8 cellular contexts compared by ENCODE assay signal in the genomic region with DNA sequence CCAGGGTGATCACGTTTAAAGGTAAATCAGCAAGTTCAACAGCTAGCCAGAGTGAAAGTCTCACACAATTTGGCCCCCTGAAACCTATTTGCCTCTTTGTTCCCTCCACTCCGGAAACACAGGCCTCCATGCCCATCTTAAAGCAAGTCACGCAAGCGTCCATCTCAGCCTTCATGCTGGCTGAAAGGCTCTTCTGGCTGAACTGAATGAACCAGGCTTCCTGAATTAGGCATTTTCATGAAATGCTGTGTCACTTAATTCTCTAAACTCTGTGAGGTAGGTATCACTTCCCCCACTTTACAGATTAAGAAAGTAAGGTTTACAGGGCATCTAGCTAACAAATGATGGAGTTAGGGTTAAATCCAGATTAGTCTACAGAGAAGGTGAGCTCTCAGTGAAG. TPM values are rescaled to one million over a fixed set of nuclear protein-coding genes. Genes with fewer than 3 reads are reported as not detected.
A peak's percentile ranks its signal among the peaks of the same experiment; 100 is the strongest.
DNase-seq lines count a peak whose midpoint lies in the region; ATAC-seq and TF ChIP-seq lines count a peak whose summit lies in the region.
"Had no signal": no experiment of that assay in that cellular context is flagged by ENCODE, and none has a peak within 500 bp of the region (broad histone marks: within the 10 kb centered on the region; RNA-seq: fewer than 3 reads in every experiment).

No MANE protein-coding gene starts in this region.

- TF ChIP-seq CTCF in GM12865 (IDR thresholded peaks at IDR 0.05; ENCODE audit: insufficient read depth, low read depth, low read length, missing control alignments), result no peak
- TF ChIP-seq CTCF in MM.1S (IDR thresholded peaks at IDR 0.05; ENCODE audit: low read length), result no peak
- TF ChIP-seq CTCF in dorsolateral prefrontal cortex (IDR thresholded peaks at IDR 0.05 in 54 of 56, conservative IDR thresholded peaks at IDR 0.05 in 2 of 56; ENCODE audit: low read depth in 1 of 56, partially characterized antibody in 56 of 56), result no peak
- no peak for TF ChIP-seq CTCF in gastrocnemius medialis (IDR thresholded peaks at IDR 0.05 in 4 of 5, conservative IDR thresholded peaks at IDR 0.05 in 1 of 5)
- no peak for TF ChIP-seq CTCF in thyroid gland (IDR thresholded peaks at IDR 0.05)

- DNase-seq in GM12865 (ENCODE audit: low read depth) (peak; percentile 52), MM.1S (peak; percentile 66), dorsolateral prefrontal cortex (no peak), gastrocnemius medialis (no peak), thyroid gland (no peak)
- DNase-seq: activated effector memory CD4-positive, alpha-beta T cell treated with anti-CD3 and anti-CD28 coated beads, Interleukin-2, amount 50 U/mL, for 16 hours had no signal

- no peaks in the 10 kb centered on the region for H3K9me2 ChIP-seq in MM.1S (replicated peaks; ENCODE audit: insufficient read depth, low read length)

- peaks cover 27% of the 10 kb centered on the region for H3F3A ChIP-seq in MM.1S (ENCODE audit: insufficient read depth, low read length)

- H3K27ac ChIP-seq in MM.1S (ENCODE audit: low read length) (peak overlapping the region; percentile 66), dorsolateral prefrontal cortex (peak overlapping the region in 1 of 59 donors; percentile 35), gastrocnemius medialis (no peak overlapping the region), thyroid gland (no peak overlapping the region)

- intact Hi-C loops in dorsolateral prefrontal cortex (cut with DNase I), result loop anchor here in 1 of 2 donors (5.0 kb wide), 2 partner anchors 40 to 165 kb away; a partner anchor contains a TSS
- intact Hi-C loops in gastrocnemius medialis (cut with DNase I; ENCODE audit: low total_unique reads), result loop anchor here (5.0 kb wide), 2 partner anchors 165 to 180 kb away; a partner anchor contains a TSS
- intact Hi-C loops in thyroid gland (cut with DNase I), result no loop called here

- WGBS in thyroid gland, 2 donors, result 92% methylated on average over 4 of the region's 4 CpGs

- H3K4me1 ChIP-seq in MM.1S (ENCODE audit: low read length) (peaks cover 17% of the 10 kb centered on the region), gastrocnemius medialis (peaks cover 26 to 31% of the 10 kb centered on the region in 2 donors), thyroid gland (peaks cover 17 to 19% of the 10 kb centered on the region in 2 donors)

- H3K9ac ChIP-seq in MM.1S (ENCODE audit: low read length), result peak overlapping the region; percentile 71

- ATAC-seq in gastrocnemius medialis (no peak), HG02678 (IDR thresholded peaks at IDR 0.05; ENCODE audit: unreplicated experiment) (no peak), GM21515 (IDR thresholded peaks at IDR 0.05; ENCODE audit: unreplicated experiment) (no peak)

- H4K20me1 ChIP-seq in MM.1S (ENCODE audit: insufficient read depth, low read length), result no peaks in the 10 kb centered on the region

- H3K4me2 ChIP-seq in MM.1S (ENCODE audit: low read depth, low read length), result peak overlapping the region; percentile 93

- H3K9me3 ChIP-seq in MM.1S (replicated peaks; ENCODE audit: insufficient read depth, low read length) (no peaks in the 10 kb centered on the region), gastrocnemius medialis (no peaks in the 10 kb centered on the region), thyroid gland (no peaks in the 10 kb centered on the region)

- H3K4me3 ChIP-seq in GM12865 (ENCODE audit: low read depth, low read length) (peak overlapping the region; percentile 79), MM.1S (ENCODE audit: low read length) (peak overlapping the region; percentile 98), dorsolateral prefrontal cortex (peak overlapping the region in 31 of 59 donors; percentile 14 to 100 (median 94)), gastrocnemius medialis (peak overlapping the region in 3 of 4 donors; percentile 94 to 100 (median 98)), thyroid gland (replicated peaks in 1 of 3) (no peak overlapping the region)

- H3K27me3 ChIP-seq in MM.1S (replicated peaks; ENCODE audit: insufficient read depth, low read length) (no peaks in the 10 kb centered on the region), dorsolateral prefrontal cortex (no peaks in the 10 kb centered on the region), gastrocnemius medialis (no peaks in the 10 kb centered on the region), thyroid gland (no peaks in the 10 kb centered on the region)

- peaks cover 59% of the 10 kb centered on the region for H3K79me2 ChIP-seq in MM.1S (ENCODE audit: low read length)

- TF ChIP-seq POLR2A in gastrocnemius medialis (IDR thresholded peaks at IDR 0.05) (no peak), thyroid gland (IDR thresholded peaks at IDR 0.05) (no peak)

- H2AFZ ChIP-seq in MM.1S (ENCODE audit: low read length), result peak overlapping the region; percentile 94

- H3K36me3 ChIP-seq in MM.1S (replicated peaks; ENCODE audit: insufficient read depth, low read length), result no peaks in the 10 kb centered on the region
- H3K36me3 ChIP-seq in gastrocnemius medialis, result peaks cover 0 to 1% of the 10 kb centered on the region in 2 donors
- H3K36me3 ChIP-seq in thyroid gland, result no peaks in the 10 kb centered on the region

- in situ Hi-C loops in gastrocnemius medialis (cut with MboI; ENCODE audit: low sequenced_read_pairs in 4 of 4), result no loop called here

RNA-seq across cellular contexts. Expression of a gene that starts 1.4 kb away (rescaled TPM):
- 10 to 100 TPM; 11.1 to 26.6 (median 17.2) TPM for total RNA-seq in dorsolateral prefrontal cortex
- total RNA-seq in gastrocnemius medialis, result 10 to 100 TPM in 1 of 4 donors, 1 to 10 TPM in 3; 2.6 to 12.2 (median 3.8) TPM
- 10 to 100 TPM; 15.5 to 25.0 (median 20.9) TPM for total RNA-seq in thyroid gland

RNA-seq across cellular contexts. Expression of a gene that starts 38.7 kb away (rescaled TPM):
- total RNA-seq in dorsolateral prefrontal cortex (100 to 1,000 TPM; 157 to 321 (median 196) TPM), gastrocnemius medialis (100 to 1,000 TPM; 122 to 265 (median 197) TPM), thyroid gland (100 to 1,000 TPM; 161 to 206 (median 202) TPM)

RNA-seq across cellular contexts. Expression of a gene that starts 39.2 kb away (rescaled TPM):
- total RNA-seq in dorsolateral prefrontal cortex (10 to 100 TPM; 13.7 to 36.2 (median 20.5) TPM), gastrocnemius medialis (10 to 100 TPM in 1 of 4 donors, 1 to 10 TPM in 3; 3.6 to 12.4 (median 7.4) TPM), thyroid gland (10 to 100 TPM; 18.1 to 21.6 (median 19.3) TPM)

RNA-seq across cellular contexts. Expression of a gene that starts 44.2 kb away (rescaled TPM):
- total RNA-seq in dorsolateral prefrontal cortex (not detected), gastrocnemius medialis (not detected), thyroid gland (under 1 TPM in 3 of 4 donors, not detected in 1; 0.27 to 0.54 (median 0.44) TPM)

Comparison
In these comparisons a context has a peak if more than half of its experiments do, and no peak if none do; other contexts are left out.
1. DNase-seq: peak in GM12865 (single experiment) and MM.1S (single experiment); none in dorsolateral prefrontal cortex (0 of 10), gastrocnemius medialis (0 of 2) and thyroid gland (0 of 2).
2. H3K4me3 ChIP-seq: peak in GM12865 (single experiment), MM.1S (single experiment), dorsolateral prefrontal cortex (31 of 59) and gastrocnemius medialis (3 of 4); none in thyroid gland (0 of 3).